In genomic region chr4:7518871-7519637, GRCh38 we compare ENCODE assay signal across 14 cellular contexts.
DNase-seq lines count a peak whose midpoint lies in the region; ATAC-seq and TF ChIP-seq lines count a peak whose summit lies in the region.
"Had no signal": no experiment of that assay in that cellular context is flagged by ENCODE, and none has a peak within 500 bp of the region (broad histone marks: within the 10 kb centered on the region; RNA-seq: fewer than 3 reads in every experiment).

No MANE protein-coding gene starts in this region.

- 37% methylated on average over 24 of the region's 24 CpGs for WGBS in prostate gland

- peaks cover 9% of the 10 kb centered on the region for H3K27me3 ChIP-seq in prostate gland (replicated peaks; ENCODE audit: insufficient read depth)
- H3K27me3 ChIP-seq: pancreas had no signal

- no peaks in the 10 kb centered on the region for H3K36me3 ChIP-seq in prostate gland
- H3K36me3 ChIP-seq: pancreas had no signal

- no peak overlapping the region for H3K27ac ChIP-seq in prostate gland
- H3K27ac ChIP-seq: HL-60, pancreas had no signal

- ATAC-seq in GM21528 (IDR thresholded peaks at IDR 0.05; ENCODE audit: low FRiP score, unreplicated experiment) = no peak
- ATAC-seq: activated CD8-positive, alpha-beta memory T cell treated with anti-CD3 and anti-CD28 coated beads, Interleukin-2, amount 10 ng/mL, durations not matched to agents 7 days and 5 days; K562 had no signal

- TF ChIP-seq CTCF in prostate gland (IDR thresholded peaks at IDR 0.05) = no peak

- no peak for TF ChIP-seq POLR2A in prostate gland (IDR thresholded peaks at IDR 0.05)

- H3K9me3 ChIP-seq in prostate gland = no peaks in the 10 kb centered on the region
- H3K9me3 ChIP-seq: pancreas had no signal

- H3K4me1 ChIP-seq in prostate gland (replicated peaks) = no peaks in the 10 kb centered on the region
- H3K4me1 ChIP-seq: pancreas had no signal

- DNase-seq in LHCN-M2 (ENCODE audit: low read depth) = peak; percentile 2
- peak; percentile 54 for DNase-seq in NCI-H2107 (lab: John Stamatoyannopoulos, UW)
- peak; percentile 89 for DNase-seq in cerebellar cortex (ENCODE audit: low spot score)
- peak; percentile 61 for DNase-seq in prostate gland (ENCODE audit: low spot score)
- no peak for DNase-seq in COLO829 (ENCODE audit: low spot score)
- no peak for DNase-seq in activated CD4-positive, alpha-beta T cell treated with anti-CD3 and anti-CD28 coated beads, Interleukin-2, amount 50 U/mL, for 4 hours
- DNase-seq: activated CD8-positive, alpha-beta memory T cell treated with anti-CD3 and anti-CD28 coated beads, Interleukin-2, amount 10 ng/mL, durations not matched to agents 7 days and 5 days; activated effector memory CD4-positive, alpha-beta T cell treated with anti-CD3 and anti-CD28 coated beads, Interleukin-2, amount 50 U/mL, for 16 hours; endodermal cell; T-helper 2 cell had no signal

- intact Hi-C loops in prostate gland (cut with DNase I) = no loop called here

- no peak overlapping the region for H3K4me3 ChIP-seq in prostate gland
- H3K4me3 ChIP-seq: K562, pancreas had no signal

Comparison
In these comparisons a context has a peak if more than half of its experiments do, and no peak if none do; other contexts are left out.
1. DNase-seq: peak in LHCN-M2 (single experiment), NCI-H2107 (single experiment), cerebellar cortex (single experiment) and prostate gland (single experiment); none in COLO829 (single experiment) and activated CD4-positive, alpha-beta T cell treated with anti-CD3 and anti-CD28 coated beads, Interleukin-2, amount 50 U/mL, for 4 hours (0 of 2).